14 cellular contexts compared by ENCODE assay signal in genomic region chr18:73824684-73825083, GRCh38.
DNase-seq lines count a peak whose midpoint lies in the region; TF ChIP-seq lines count a peak whose summit lies in the region.
"Had no signal": no experiment of that assay in that cellular context is flagged by ENCODE, and none has a peak within 500 bp of the region (broad histone marks: within the 10 kb centered on the region; RNA-seq: fewer than 3 reads in every experiment).

No MANE protein-coding gene starts in this region.

- DNase-seq in AG09319 (ENCODE audit: extremely low read depth, low read depth) (peak; percentile 65), HS-5 (ENCODE audit: low read depth) (peak; percentile 10), astrocyte of the hippocampus (ENCODE audit: low read depth, low spot score) (peak; percentile 62), foreskin fibroblast (peak; percentile 48 to 52), GM10266 (ENCODE audit: extremely low spot score) (no peak), HuH-7 (ENCODE audit: low spot score) (no peak)
- DNase-seq in activated effector memory CD4-positive, alpha-beta T cell treated with Interleukin-2 at 50 U/mL for 16 hours = no peak
- DNase-seq: MG63, NCI-H1105 treated with DMSO at 0.1 percent for 48 hours, NCI-H187, NCI-H446, NCI-H748 treated with DMSO at 0.1 percent for 48 hours had no signal

- TF ChIP-seq CTCF in AG09319 (IDR thresholded peaks at IDR 0.05; ENCODE audit: low read depth, low read length) = no peak
- TF ChIP-seq CTCF in foreskin fibroblast (IDR thresholded peaks at IDR 0.05; ENCODE audit: low read depth, low read length) = no peak
- TF ChIP-seq CTCF in GM10266 (IDR thresholded peaks at IDR 0.05; ENCODE audit: control insufficient read depth, insufficient read depth, low read depth, missing control alignments) = no peak

- no peak overlapping the region for H3K4me3 ChIP-seq in foreskin fibroblast (ENCODE audit: low read depth in 1 of 2, low read length in 2 of 2)
- H3K4me3 ChIP-seq: A549, MG63, PC-9 had no signal

Comparison
In these comparisons a context has a peak if more than half of its experiments do, and no peak if none do; other contexts are left out.
1. DNase-seq: peak in AG09319 (single experiment), HS-5 (single experiment), astrocyte of the hippocampus (single experiment) and foreskin fibroblast (2 of 2); none in GM10266 (single experiment), HuH-7 (single experiment) and activated effector memory CD4-positive, alpha-beta T cell treated with Interleukin-2 at 50 U/mL for 16 hours (single experiment).